ENCODE assay signal across 9 cellular contexts in the genomic region with DNA sequence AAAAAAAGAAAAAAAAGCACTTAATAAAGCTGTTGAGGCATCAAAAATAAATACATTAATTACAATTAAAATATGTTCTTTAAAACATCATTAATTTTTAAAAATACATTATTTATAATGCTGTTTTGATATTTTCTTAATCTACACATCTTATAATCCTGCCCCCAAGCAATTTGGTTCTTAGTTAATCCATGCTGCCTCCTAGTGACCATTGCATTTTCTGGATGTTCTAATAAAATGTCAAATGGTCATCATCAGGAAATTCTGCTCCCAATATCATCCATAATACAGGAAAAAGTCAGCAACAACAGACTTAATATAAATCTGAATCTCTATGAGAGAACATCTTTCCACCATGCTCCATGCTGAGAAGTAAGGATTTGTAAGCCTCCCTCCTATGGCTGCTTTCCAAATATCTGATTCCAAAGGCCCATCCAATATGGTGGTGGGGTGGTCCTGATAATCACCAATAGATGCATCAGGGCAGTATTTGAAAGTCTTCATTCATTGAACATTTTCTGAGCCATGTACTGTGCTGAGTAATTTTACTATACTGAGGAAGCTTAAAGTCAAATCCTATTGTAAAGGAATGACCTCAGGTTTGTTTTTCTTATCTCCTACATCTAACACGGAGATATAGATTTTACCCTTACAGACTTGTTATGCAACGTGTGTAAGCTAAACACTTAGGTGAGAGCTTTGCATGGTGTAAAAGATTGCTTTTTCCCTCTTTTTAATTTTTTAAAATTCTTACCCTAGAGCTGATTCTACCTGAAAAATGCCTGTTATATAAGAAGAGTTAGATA.
DNase-seq lines count a peak whose midpoint lies in the region; ATAC-seq, FAIRE-seq and TF ChIP-seq lines count a peak whose summit lies in the region.
"Had no signal": no experiment of that assay in that cellular context is flagged by ENCODE, and none has a peak within 500 bp of the region (broad histone marks: within the 10 kb centered on the region; RNA-seq: fewer than 3 reads in every experiment).

No MANE protein-coding gene starts in this region.

- TF ChIP-seq CTCF in IMR-90 (conservative IDR thresholded peaks at IDR 0.05; ENCODE audit: low read depth, low read length) (peak; percentile 81), K562 (IDR thresholded peaks at IDR 0.05 in 2 of 3, conservative IDR thresholded peaks at IDR 0.05 in 1 of 3; ENCODE audit: insufficient read depth in 2 of 3, low read depth in 1 of 3, low read length in 3 of 3) (peak; percentile 44 to 77 (median 52); a peak in 4 of 6 replicates), right lobe of liver (IDR thresholded peaks at IDR 0.05) (peak; percentile 33 to 50 (median 44)), RWPE1 (conservative IDR thresholded peaks at IDR 0.05; ENCODE audit: low read depth) (no peak; the same call in 1 of the 2 replicates)

- H3K4me3 ChIP-seq in IMR-90 (ENCODE audit: insufficient read depth, low read depth, low read length) (no peak overlapping the region), K562 (no peak overlapping the region), right lobe of liver (no peak overlapping the region)

- in situ Hi-C loops in IMR-90 (cut with MboI; ENCODE audit: low sequenced_read_pairs): no loop called here
- in situ Hi-C loops in K562 (cut with MboI): no loop called here

- H3K9me3 ChIP-seq in IMR-90 (ENCODE audit: control insufficient read depth, insufficient read depth, low read length) (peaks cover 2% of the 10 kb centered on the region; the same call in 1 of the 2 replicates), K562 (replicated peaks; ENCODE audit: control insufficient read depth, insufficient read depth, low read depth, low read length) (no peaks in the 10 kb centered on the region), right lobe of liver (no peaks in the 10 kb centered on the region)

- no peak overlapping the region for H2BK120ac ChIP-seq in IMR-90 (ENCODE audit: low read depth, low read length)

- H2AK9ac ChIP-seq in IMR-90 (replicated peaks; ENCODE audit: low read depth, low read length, poor library complexity): no peak overlapping the region

- H3K9ac ChIP-seq in IMR-90 (ENCODE audit: low read depth, low read length): no peak overlapping the region
- no peak overlapping the region for H3K9ac ChIP-seq in K562 (ENCODE audit: insufficient read depth in 1 of 2, low read depth in 2 of 2, low read length in 2 of 2)

- H4K8ac ChIP-seq in IMR-90 (ENCODE audit: low read depth in 2 of 2, low read length in 2 of 2): no peak overlapping the region

- no peak overlapping the region for H3K4ac ChIP-seq in IMR-90 (ENCODE audit: low read depth, low read length)

- no peaks in the 10 kb centered on the region for H3K79me1 ChIP-seq in IMR-90 (ENCODE audit: low read depth in 1 of 2, low read length in 2 of 2)

- no peak for TF ChIP-seq POLR2A in IMR-90 (IDR thresholded peaks at IDR 0.05; ENCODE audit: low read depth, low read length)
- TF ChIP-seq POLR2A in K562 (conservative IDR thresholded peaks at IDR 0.05): no peak
- TF ChIP-seq POLR2A in right lobe of liver (IDR thresholded peaks at IDR 0.05): no peak

- no CpG with 5 or more reads among the region's 2 CpGs for WGBS in IMR-90 (ENCODE audit: extremely low coverage in 2 of 2, insufficient read length in 1 of 2), 2 experiments
- WGBS in K562 (ENCODE audit: insufficient coverage, low coverage, missing lambda C conversion rate): 5% methylated on average over 2 of the region's 2 CpGs
- 25% methylated on average over 2 of the region's 2 CpGs for WGBS in right lobe of liver (ENCODE audit: insufficient coverage, low coverage, low lambda C conversion rate, missing lambda C conversion rate)

- intact Hi-C loops in IMR-90 (cut with micrococcal nuclease) (loop anchor here (1.0 kb wide), 2 partner anchors 189 to 822 kb away; no protein-coding TSS in a partner anchor), K562 (cut with micrococcal nuclease) (loop anchor here (1.0 to 2.0 kb wide), 2 partner anchors 136 to 189 kb away; no protein-coding TSS in a partner anchor), right lobe of liver (cut with DNase I) (loop anchor here (5.0 to 10.0 kb wide), 2 partner anchors 188 to 191 kb away; no protein-coding TSS in a partner anchor)

- no TSS peak for BruUV-seq in IMR-90 (replicated peaks; lab: Mats Ljungman, UMichigan)
- no TSS peak for BruUV-seq in K562 (replicated peaks; lab: Mats Ljungman, UMichigan)

- FAIRE-seq in K562 (lab: Jason Lieb, UNC): peak; percentile 51

- no peak overlapping the region for H2AK5ac ChIP-seq in IMR-90 (ENCODE audit: low read depth, low read length)

- no peak for ATAC-seq in IMR-90 (ENCODE audit: low read depth)
- ATAC-seq in K562: 0 out of 3 replicates have a peak, but pooled peaks have one; percentile 37
- ATAC-seq in right lobe of liver: peak in 1 of 4 donors; percentile 44
- ATAC-seq in HG03354 (IDR thresholded peaks at IDR 0.05; ENCODE audit: poor library complexity, severe bottlenecking, unreplicated experiment): no peak

- H4K91ac ChIP-seq in IMR-90 (ENCODE audit: insufficient read depth, low read depth, low read length): no peak overlapping the region

- dilution Hi-C loops in IMR-90 (cut with HindIII; ENCODE audit: low sequenced_read_pairs, unreplicated experiment): loop anchor here (25.0 kb wide), 1 partner anchor 191 kb away; no protein-coding TSS in a partner anchor

- CTCF ChIA-PET in IMR-90 (lab: Yijun Ruan, JAX): interaction anchor here (0.6 to 2.0 kb wide), 9 partner anchors 10 to 864 kb away, joined by 3 to 9 read pairs (median 3); no protein-coding TSS in a partner anchor
- CTCF ChIA-PET in K562 (lab: Yijun Ruan, JAX; ENCODE audit: low intra/inter-chr PET ratio): interaction anchor here (1.0 to 2.6 kb wide), 3 partner anchors 188 to 567 kb away, joined by 3 to 16 read pairs (median 5); no protein-coding TSS in a partner anchor
- CTCF ChIA-PET in RWPE1 (lab: Yijun Ruan, JAX): interaction anchor here (0.6 to 2.2 kb wide), 6 partner anchors 95 to 581 kb away, joined by 3 to 8 read pairs (median 6); no protein-coding TSS in a partner anchor

- H2AFZ ChIP-seq in IMR-90 (replicated peaks; ENCODE audit: low read length, poor library complexity): no peak overlapping the region
- no peak overlapping the region for H2AFZ ChIP-seq in K562 (ENCODE audit: low read depth, low read length)

- H2BK15ac ChIP-seq in IMR-90 (ENCODE audit: low read depth, low read length): no peak overlapping the region

- H3K23ac ChIP-seq in IMR-90 (ENCODE audit: low read depth, low read length): no peak overlapping the region

- TF ChIP-seq RAD21 in IMR-90 (IDR thresholded peaks at IDR 0.05; ENCODE audit: low read length): peak; percentile 86
- peak; percentile 74 to 84 for TF ChIP-seq RAD21 in K562 (CRISPR knock-in tag; conservative IDR thresholded peaks at IDR 0.05 in 1 of 2, IDR thresholded peaks at IDR 0.05 in 1 of 2)

- no peak overlapping the region for H3K18ac ChIP-seq in IMR-90 (ENCODE audit: low read depth, low read length)

- H3K36me3 ChIP-seq in IMR-90 (ENCODE audit: control insufficient read depth, insufficient read depth, low read length) (no peaks in the 10 kb centered on the region), K562 (ENCODE audit: control insufficient read depth, insufficient read depth, low read length) (no peaks in the 10 kb centered on the region), right lobe of liver (no peaks in the 10 kb centered on the region)

- POLR2A ChIA-PET in IMR-90 (lab: Charles Lee; ENCODE audit: unreplicated experiment) (no interaction called here), K562 (lab: Yijun Ruan, JAX) (interaction anchor here (0.7 kb wide), 1 partner anchor 15 kb away, joined by 3 read pairs; no protein-coding TSS in a partner anchor), RWPE1 (lab: Yijun Ruan, JAX; ENCODE audit: low non-redundant PET) (no interaction called here)

- no peak for TF ChIP-seq EP300 in K562 (IDR thresholded peaks at IDR 0.05; ENCODE audit: low read length)

- no peak overlapping the region for H2BK20ac ChIP-seq in IMR-90 (ENCODE audit: low read depth, low read length)

- H3K4me1 ChIP-seq in IMR-90 (ENCODE audit: control insufficient read depth, insufficient read depth, low read length) (no peaks in the 10 kb centered on the region), K562 (replicated peaks in 1 of 2; ENCODE audit: control insufficient read depth in 2 of 2, insufficient read depth in 2 of 2, low read length in 2 of 2) (no peaks in the 10 kb centered on the region), right lobe of liver (no peaks in the 10 kb centered on the region)

- DNase-seq in Ammon's horn (ENCODE audit: low spot score) (peak; percentile 41), IMR-90 (peak; percentile 42), K562 (ENCODE audit: extremely low read depth in 1 of 4, low spot score in 3 of 4) (peak in 2 of 4 experiments; percentile 33 to 44), right lobe of liver (no peak), C1 segment of cervical spinal cord (lab: John Stamatoyannopoulos, UW) (no peak), RWPE1 (ENCODE audit: low spot score) (no peak)
- DNase-seq in activated T-cell treated with anti-CD3 and anti-CD28 coated beads, Interleukin-2, amount 50 U/mL, for 48 hours: no peak
- DNase-seq: activated naive CD4-positive, alpha-beta T cell treated with anti-CD3 and anti-CD28 coated beads for 36 hours had no signal

- no peaks in the 10 kb centered on the region for H3K79me2 ChIP-seq in K562 (ENCODE audit: control insufficient read depth, insufficient read depth, low read length)

- no peak overlapping the region for H3K56ac ChIP-seq in IMR-90 (ENCODE audit: extremely low read depth, insufficient read depth, low read length)

- no peak overlapping the region for H3K4me2 ChIP-seq in IMR-90 (ENCODE audit: low read depth, low read length)
- H3K4me2 ChIP-seq in K562 (ENCODE audit: insufficient read depth, low read length): no peak overlapping the region

- H2BK5ac ChIP-seq in IMR-90 (ENCODE audit: low read depth, low read length, poor library complexity, severe bottlenecking): no peak overlapping the region

- H3K27me3 ChIP-seq in IMR-90 (ENCODE audit: control insufficient read depth, insufficient read depth, low read length): peaks cover 31% of the 10 kb centered on the region
- no peaks in the 10 kb centered on the region for H3K27me3 ChIP-seq in K562 (ENCODE audit: control insufficient read depth in 2 of 2, insufficient read depth in 2 of 2, low read length in 2 of 2)
- H3K27me3 ChIP-seq in right lobe of liver: no peaks in the 10 kb centered on the region

- H3K9me1 ChIP-seq in IMR-90 (ENCODE audit: insufficient read depth, low read length): no peaks in the 10 kb centered on the region
- H3K9me1 ChIP-seq in K562 (ENCODE audit: control insufficient read depth, insufficient read depth, low read length): no peaks in the 10 kb centered on the region

- H3K27ac ChIP-seq in IMR-90 (ENCODE audit: insufficient read depth, low read length): no peak overlapping the region
- H3K27ac ChIP-seq in K562 (ENCODE audit: extremely low read depth, low read depth, low read length): no peak overlapping the region
- H3K27ac ChIP-seq in right lobe of liver: no peak overlapping the region
- H3K27ac ChIP-seq in RWPE1: no peak overlapping the region

- no peaks in the 10 kb centered on the region for H4K20me1 ChIP-seq in IMR-90 (ENCODE audit: insufficient read depth, low read length)
- H4K20me1 ChIP-seq in K562 (replicated peaks; ENCODE audit: control insufficient read depth, insufficient read depth, low read length): no peaks in the 10 kb centered on the region

- no peak overlapping the region for H3K14ac ChIP-seq in IMR-90 (replicated peaks; ENCODE audit: low read depth, low read length)

- H4K5ac ChIP-seq in IMR-90 (ENCODE audit: low read depth, low read length): no peak overlapping the region

Comparison
In these comparisons a context has a peak if more than half of its experiments do, and no peak if none do; other contexts are left out.
1. DNase-seq: peak in Ammon's horn (single experiment) and IMR-90 (single experiment); none in right lobe of liver (0 of 3), activated T-cell treated with anti-CD3 and anti-CD28 coated beads, Interleukin-2, amount 50 U/mL, for 48 hours (0 of 2), C1 segment of cervical spinal cord (0 of 14) and RWPE1 (single experiment).